17 cellular contexts compared by ENCODE assay signal in the genomic region with DNA sequence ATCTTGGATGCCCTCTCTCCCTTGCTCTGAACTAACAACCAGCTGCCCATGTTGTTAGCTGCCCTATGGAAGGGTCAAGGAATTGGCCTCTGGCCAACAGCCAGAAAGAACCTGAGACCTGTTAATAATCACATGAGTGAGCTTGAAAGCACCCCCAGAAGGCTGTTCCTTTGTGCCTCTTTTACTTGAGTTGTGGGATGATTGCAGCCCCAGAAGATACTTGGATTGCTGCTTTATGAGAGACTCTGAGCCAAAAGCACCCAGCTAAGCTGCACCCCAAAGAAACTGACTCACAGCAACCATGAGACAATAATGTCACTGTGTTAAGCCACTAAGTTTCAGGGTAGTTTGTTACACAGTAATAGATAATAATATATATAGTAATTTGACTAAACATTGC.
DNase-seq lines count a peak whose midpoint lies in the region; ATAC-seq and TF ChIP-seq lines count a peak whose summit lies in the region.
"Had no signal": no experiment of that assay in that cellular context is flagged by ENCODE, and none has a peak within 500 bp of the region (broad histone marks: within the 10 kb centered on the region; RNA-seq: fewer than 3 reads in every experiment).

No MANE protein-coding gene starts in this region.

- intact Hi-C loops in activated naive CD4-positive, alpha-beta T cell treated with anti-CD3 and anti-CD28 coated beads for 36 hours (cut with micrococcal nuclease) = no loop called here

- no peak overlapping the region for H3K27ac Mint-ChIP-seq in activated naive CD4-positive, alpha-beta T cell treated with anti-CD3 and anti-CD28 coated beads, Interleukin-2, amount 50 U/mL, for 72 hours
- H3K27ac Mint-ChIP-seq in activated naive CD4-positive, alpha-beta T cell treated with anti-CD3 and anti-CD28 coated beads for 36 hours = no peak overlapping the region
- H3K27ac Mint-ChIP-seq in stimulated activated naive CD8-positive, alpha-beta T cell treated with anti-CD3 and anti-CD28 coated beads, Interleukin-15, amount 100 ng/mL, for 72 hours = no peak overlapping the region
- H3K27ac Mint-ChIP-seq: activated B cell treated with CpG ODN at 0.5 μM for 24 hours had no signal

- CTCF ChIA-PET in activated naive CD4-positive, alpha-beta T cell treated with anti-CD3 and anti-CD28 coated beads for 36 hours (lab: Charles Lee) = interaction anchor here (0.5 to 1.2 kb wide), 3 partner anchors 9 to 14 kb away, joined by 3 to 4 read pairs (median 3); no protein-coding TSS in a partner anchor
- CTCF ChIA-PET in HEK293T (lab: Yijun Ruan, JAX) = no interaction called here

- no peak overlapping the region for H3K4me3 Mint-ChIP-seq in activated naive CD4-positive, alpha-beta T cell treated with anti-CD3 and anti-CD28 coated beads for 36 hours
- H3K4me3 Mint-ChIP-seq in stimulated activated naive CD8-positive, alpha-beta T cell treated with anti-CD3 and anti-CD28 coated beads, Interleukin-15, amount 100 ng/mL, for 72 hours = no peak overlapping the region
- H3K4me3 Mint-ChIP-seq: activated B cell treated with CpG ODN at 0.5 μM for 24 hours; activated naive CD4-positive, alpha-beta T cell treated with anti-CD3 and anti-CD28 coated beads, Interleukin-2, amount 50 U/mL, for 24 hours had no signal

- no peak overlapping the region for H3K4me3 ChIP-seq in epithelial cell of esophagus (ENCODE audit: low read length)
- H3K4me3 ChIP-seq: heart left ventricle, right atrium auricular region had no signal

- POLR2A ChIA-PET in HEK293T (lab: Yijun Ruan, JAX) = interaction anchor here (1.1 kb wide), 1 partner anchor 74 kb away, joined by 4 read pairs; no protein-coding TSS in a partner anchor

- peaks cover 13 to 29% of the 10 kb centered on the region in 2 donors for H3K36me3 Mint-ChIP-seq in activated naive CD4-positive, alpha-beta T cell treated with anti-CD3 and anti-CD28 coated beads, Interleukin-2, amount 50 U/mL, for 72 hours
- H3K36me3 Mint-ChIP-seq in activated naive CD4-positive, alpha-beta T cell treated with anti-CD3 and anti-CD28 coated beads for 36 hours (ENCODE audit: low read depth) = peaks cover 24% of the 10 kb centered on the region

- ATAC-seq in activated naive CD4-positive, alpha-beta T cell treated with anti-CD3 and anti-CD28 coated beads, Interleukin-2, amount 50 U/mL, for 72 hours = peak; percentile 56 to 65
- peak; percentile 46 for ATAC-seq in GM18909 (IDR thresholded peaks at IDR 0.05; ENCODE audit: poor library complexity, unreplicated experiment)
- ATAC-seq in stimulated activated naive CD8-positive, alpha-beta T cell treated with anti-CD3 and anti-CD28 coated beads, Interleukin-15, amount 100 ng/mL, for 72 hours = peak; percentile 80
- ATAC-seq: esophagus mucosa, heart left ventricle had no signal

- H3K9me3 Mint-ChIP-seq in activated naive CD4-positive, alpha-beta T cell treated with anti-CD3 and anti-CD28 coated beads, Interleukin-2, amount 50 U/mL, for 72 hours = peaks cover 3 to 4% of the 10 kb centered on the region in 2 donors
- H3K9me3 Mint-ChIP-seq in activated naive CD4-positive, alpha-beta T cell treated with anti-CD3 and anti-CD28 coated beads for 36 hours = no peaks in the 10 kb centered on the region
- H3K9me3 Mint-ChIP-seq in stimulated activated naive CD8-positive, alpha-beta T cell treated with anti-CD3 and anti-CD28 coated beads, Interleukin-15, amount 100 ng/mL, for 72 hours = no peaks in the 10 kb centered on the region
- H3K9me3 Mint-ChIP-seq: activated naive CD4-positive, alpha-beta T cell treated with anti-CD3 and anti-CD28 coated beads, Interleukin-2, amount 50 U/mL, for 24 hours had no signal

- H3K27me3 Mint-ChIP-seq in activated naive CD4-positive, alpha-beta T cell treated with anti-CD3 and anti-CD28 coated beads for 36 hours (ENCODE audit: low read depth) = no peaks in the 10 kb centered on the region
- H3K27me3 Mint-ChIP-seq in stimulated activated naive CD8-positive, alpha-beta T cell treated with anti-CD3 and anti-CD28 coated beads, Interleukin-15, amount 100 ng/mL, for 72 hours = no peaks in the 10 kb centered on the region
- H3K27me3 Mint-ChIP-seq: activated B cell treated with CpG ODN at 0.5 μM for 24 hours; activated naive CD4-positive, alpha-beta T cell treated with anti-CD3 and anti-CD28 coated beads, Interleukin-2, amount 50 U/mL, for 24 hours had no signal

- TF ChIP-seq CTCF in epithelial cell of esophagus (IDR thresholded peaks at IDR 0.05; ENCODE audit: insufficient read depth, low read depth, low read length, missing control alignments) = no peak

- no peak for DNase-seq in activated naive CD4-positive, alpha-beta T cell treated with anti-CD3 and anti-CD28 coated beads, Interleukin-2, amount 50 U/mL, for 72 hours (ENCODE audit: low spot score in 2 of 2)
- no peak for DNase-seq in activated naive CD4-positive, alpha-beta T cell treated with anti-CD3 and anti-CD28 coated beads for 36 hours
- DNase-seq in epithelial cell of esophagus (ENCODE audit: low read depth) (peak; percentile 47), DMS 273 (lab: John Stamatoyannopoulos, UW; ENCODE audit: unreplicated experiment) (no peak), HEK293T (ENCODE audit: extremely low spot score) (no peak)
- DNase-seq in stimulated activated naive CD8-positive, alpha-beta T cell treated with anti-CD3 and anti-CD28 coated beads, Interleukin-15, amount 100 ng/mL, for 72 hours = no peak
- DNase-seq: activated B cell treated with CpG ODN at 0.5 μM for 24 hours, brain microvascular endothelial cell, DMS153, heart left ventricle, MV-4-11, NCI-H2107, substantia nigra had no signal

- peaks cover 27% of the 10 kb centered on the region for H3K4me1 Mint-ChIP-seq in activated naive CD4-positive, alpha-beta T cell treated with anti-CD3 and anti-CD28 coated beads for 36 hours (ENCODE audit: low read depth)
- H3K4me1 Mint-ChIP-seq in stimulated activated naive CD8-positive, alpha-beta T cell treated with anti-CD3 and anti-CD28 coated beads, Interleukin-15, amount 100 ng/mL, for 72 hours = peaks cover 37% of the 10 kb centered on the region

TF ChIP-seq in HEK293T, 16 proteins besides CTCF, POLR2A, EP300 and RAD21:
- TF ChIP-seq HDGF (IDR thresholded peaks at IDR 0.05; ENCODE audit: borderline replicate concordance) (no peak), FOXA1 (IDR thresholded peaks at IDR 0.05) (no peak), ELF4 (IDR thresholded peaks at IDR 0.05) (no peak)
